ENCODE assay signal across 9 cellular contexts in the genomic region with DNA sequence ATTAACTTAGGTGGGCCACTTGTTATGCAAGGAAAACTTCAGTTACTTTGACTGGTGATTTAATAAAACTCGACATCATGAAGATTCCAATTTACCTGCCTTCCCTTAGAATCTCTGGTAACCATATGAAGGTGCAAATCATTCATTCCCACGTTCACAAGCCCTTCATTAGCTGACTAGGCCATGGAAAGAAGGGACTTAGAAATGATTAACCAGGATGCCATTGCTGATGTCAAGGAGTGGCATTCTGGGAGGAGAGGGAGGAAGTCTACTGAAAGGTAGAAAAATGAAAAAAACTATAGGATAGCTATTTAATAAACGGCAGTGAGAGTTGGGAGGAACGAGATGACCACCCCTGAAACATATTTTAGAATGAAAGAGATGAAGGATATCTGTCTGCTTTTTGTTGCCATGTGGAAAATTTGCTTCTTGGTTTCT. TPM values are rescaled to one million over a fixed set of nuclear protein-coding genes. Genes with fewer than 3 reads are reported as not detected.
DNase-seq lines count a peak whose midpoint lies in the region; ATAC-seq and TF ChIP-seq lines count a peak whose summit lies in the region.
"Had no signal": no experiment of that assay in that cellular context is flagged by ENCODE, and none has a peak within 500 bp of the region (broad histone marks: within the 10 kb centered on the region; RNA-seq: fewer than 3 reads in every experiment).

No MANE protein-coding gene starts in this region.

- H4K20me1 ChIP-seq in MM.1S (ENCODE audit: insufficient read depth, low read length), result no peaks in the 10 kb centered on the region

- no peaks in the 10 kb centered on the region for H3F3A ChIP-seq in MM.1S (ENCODE audit: insufficient read depth, low read length)

- H3K4me2 ChIP-seq in MM.1S (ENCODE audit: low read depth, low read length), result peak overlapping the region; percentile 58

- no peak for ATAC-seq in HG03108 (IDR thresholded peaks at IDR 0.05; ENCODE audit: unreplicated experiment)

- no peak overlapping the region for H3K9ac ChIP-seq in MM.1S (ENCODE audit: low read length)

- no peaks in the 10 kb centered on the region for H3K27me3 ChIP-seq in MM.1S (replicated peaks; ENCODE audit: insufficient read depth, low read length)

- peak overlapping the region; percentile 93 for H3K27ac Mint-ChIP-seq in T-helper 2 cell treated with Interferon-gamma antibody and Interleukin-4, amounts not matched to agents 5 μg/mL and 100 μg/mL, for 36 hours
- H3K27ac Mint-ChIP-seq in dendritic cell treated with granulocyte-macrophage colony-stimulating factor and Interleukin-4, amounts not matched to agents 40 ng/mL and 50 ng/mL, for 4 days, result peak overlapping the region; percentile 87
- no peak overlapping the region for H3K27ac Mint-ChIP-seq in progenitor cell of endocrine pancreas

- no peaks in the 10 kb centered on the region for H3K9me3 ChIP-seq in MM.1S (replicated peaks; ENCODE audit: insufficient read depth, low read length)

- H2AFZ ChIP-seq in MM.1S (ENCODE audit: low read length), result no peak overlapping the region

- intact Hi-C loops in dendritic cell treated with granulocyte-macrophage colony-stimulating factor and Interleukin-4, amounts not matched to agents 40 ng/mL and 50 ng/mL, for 4 days (cut with micrococcal nuclease), result loop anchor here (5.0 kb wide), 1 partner anchor 506 kb away; a partner anchor contains a TSS

- DNase-seq in T-helper 2 cell treated with Interferon-gamma antibody and Interleukin-4, amounts not matched to agents 5 μg/mL and 100 μg/mL, for 36 hours (ENCODE audit: low spot score), result no peak
- DNase-seq in T-helper 2 cell, result no peak
- no peak for DNase-seq in MM.1S
- DNase-seq in progenitor cell of endocrine pancreas (ENCODE audit: low spot score, unreplicated experiment), result no peak
- DNase-seq in NCI-H1092 (lab: John Stamatoyannopoulos, UW), result no peak
- DNase-seq in NCI-H1694 (lab: John Stamatoyannopoulos, UW), result no peak
- DNase-seq: NCI-H446 treated with DMSO at 0.1 percent for 48 hours had no signal

- H3K4me3 ChIP-seq in MM.1S (ENCODE audit: low read length), result peak overlapping the region; percentile 68

- H3K4me1 Mint-ChIP-seq in T-helper 2 cell treated with Interferon-gamma antibody and Interleukin-4, amounts not matched to agents 5 μg/mL and 100 μg/mL, for 36 hours (ENCODE audit: low read depth), result peaks cover 28% of the 10 kb centered on the region
- H3K4me1 Mint-ChIP-seq in dendritic cell treated with granulocyte-macrophage colony-stimulating factor and Interleukin-4, amounts not matched to agents 40 ng/mL and 50 ng/mL, for 4 days (ENCODE audit: low read depth), result peaks cover 26% of the 10 kb centered on the region
- H3K4me1 Mint-ChIP-seq in progenitor cell of endocrine pancreas (ENCODE audit: low read depth), result peaks cover 19% of the 10 kb centered on the region

- H3K36me3 Mint-ChIP-seq in T-helper 2 cell treated with Interferon-gamma antibody and Interleukin-4, amounts not matched to agents 5 μg/mL and 100 μg/mL, for 36 hours (ENCODE audit: low read depth), result peaks cover 42% of the 10 kb centered on the region
- H3K36me3 Mint-ChIP-seq in dendritic cell treated with granulocyte-macrophage colony-stimulating factor and Interleukin-4, amounts not matched to agents 40 ng/mL and 50 ng/mL, for 4 days (ENCODE audit: low read depth), result peaks cover 38% of the 10 kb centered on the region
- peaks cover 26% of the 10 kb centered on the region for H3K36me3 Mint-ChIP-seq in progenitor cell of endocrine pancreas (ENCODE audit: insufficient read depth)

- H3K79me2 ChIP-seq in MM.1S (ENCODE audit: low read length), result peaks cover 55% of the 10 kb centered on the region

- no peaks in the 10 kb centered on the region for H3K27me3 Mint-ChIP-seq in T-helper 2 cell treated with Interferon-gamma antibody and Interleukin-4, amounts not matched to agents 5 μg/mL and 100 μg/mL, for 36 hours (ENCODE audit: low read depth)
- no peaks in the 10 kb centered on the region for H3K27me3 Mint-ChIP-seq in dendritic cell treated with granulocyte-macrophage colony-stimulating factor and Interleukin-4, amounts not matched to agents 40 ng/mL and 50 ng/mL, for 4 days
- no peaks in the 10 kb centered on the region for H3K27me3 Mint-ChIP-seq in progenitor cell of endocrine pancreas

- H3K27ac ChIP-seq in MM.1S (ENCODE audit: low read length), result no peak overlapping the region

- peaks cover 5% of the 10 kb centered on the region for H3K4me1 ChIP-seq in MM.1S (ENCODE audit: low read length)

- TF ChIP-seq CTCF in MM.1S (IDR thresholded peaks at IDR 0.05; ENCODE audit: low read length) (no peak), progenitor cell of endocrine pancreas (IDR thresholded peaks at IDR 0.05; ENCODE audit: unreplicated experiment) (no peak)

- no peaks in the 10 kb centered on the region for H3K9me2 ChIP-seq in MM.1S (replicated peaks; ENCODE audit: insufficient read depth, low read length)

- no peaks in the 10 kb centered on the region for H3K9me3 Mint-ChIP-seq in T-helper 2 cell treated with Interferon-gamma antibody and Interleukin-4, amounts not matched to agents 5 μg/mL and 100 μg/mL, for 36 hours
- H3K9me3 Mint-ChIP-seq in dendritic cell treated with granulocyte-macrophage colony-stimulating factor and Interleukin-4, amounts not matched to agents 40 ng/mL and 50 ng/mL, for 4 days, result no peaks in the 10 kb centered on the region
- no peaks in the 10 kb centered on the region for H3K9me3 Mint-ChIP-seq in progenitor cell of endocrine pancreas (ENCODE audit: low read depth)

- peak overlapping the region; percentile 98 for H3K4me3 Mint-ChIP-seq in T-helper 2 cell treated with Interferon-gamma antibody and Interleukin-4, amounts not matched to agents 5 μg/mL and 100 μg/mL, for 36 hours
- no peak overlapping the region for H3K4me3 Mint-ChIP-seq in dendritic cell treated with granulocyte-macrophage colony-stimulating factor and Interleukin-4, amounts not matched to agents 40 ng/mL and 50 ng/mL, for 4 days
- H3K4me3 Mint-ChIP-seq in progenitor cell of endocrine pancreas (ENCODE audit: low read depth), result peak overlapping the region; percentile 89

- no peaks in the 10 kb centered on the region; the same call in 1 of the 2 replicates for H3K36me3 ChIP-seq in MM.1S (replicated peaks; ENCODE audit: insufficient read depth, low read length)

RNA-seq across cellular contexts. Expression of a gene that starts 1.4 kb away (rescaled TPM):
- 145 and 148 TPM in 2 replicates for total RNA-seq in progenitor cell of endocrine pancreas
